In the genomic region with DNA sequence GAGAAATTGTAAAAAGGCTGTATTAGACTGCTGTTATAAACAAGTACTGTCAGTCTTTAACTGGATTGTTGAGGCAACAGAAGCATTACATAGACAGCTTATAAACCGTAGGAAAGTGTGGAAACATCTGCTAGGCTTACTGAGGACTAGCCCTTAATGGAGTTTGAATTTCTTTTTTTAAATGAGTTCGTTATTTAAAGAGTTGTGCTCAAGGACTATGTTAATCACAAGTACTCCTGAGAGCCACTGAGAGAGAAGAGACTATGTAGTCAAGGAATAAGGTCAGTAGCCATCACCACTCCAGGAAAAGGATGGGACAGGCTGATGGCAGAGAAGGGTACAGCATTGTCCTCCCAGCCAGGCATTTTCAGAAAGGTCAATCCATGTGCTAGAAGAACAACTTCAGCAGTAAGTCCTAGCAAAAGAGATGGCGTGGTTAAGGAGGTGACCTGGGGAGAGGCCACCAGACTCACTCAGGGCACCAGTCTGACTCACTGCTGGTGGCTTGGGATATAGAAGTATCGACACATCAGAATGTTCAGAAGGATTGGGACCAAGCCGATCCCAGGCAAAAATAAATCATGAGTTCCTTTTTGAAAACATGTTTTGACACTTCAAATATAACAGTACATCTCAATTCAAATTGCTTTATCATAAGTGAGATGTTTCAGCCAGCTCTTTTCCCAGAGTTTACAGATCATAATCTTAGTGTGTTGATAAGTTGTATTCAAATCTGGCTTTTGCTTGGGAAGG, we compare ENCODE assay signal across 9 cellular contexts. TPM values are rescaled to one million over a fixed set of nuclear protein-coding genes. Genes with fewer than 3 reads are reported as not detected.
DNase-seq lines count a peak whose midpoint lies in the region.
"Had no signal": no experiment of that assay in that cellular context is flagged by ENCODE, and none has a peak within 500 bp of the region (broad histone marks: within the 10 kb centered on the region; RNA-seq: fewer than 3 reads in every experiment).

No MANE protein-coding gene starts in this region.

- H3K4me3 ChIP-seq in adipocyte (ENCODE audit: low read length), result no peak overlapping the region
- H3K4me3 ChIP-seq: suprapubic skin had no signal

- in situ Hi-C loops in G401 (cut with HindIII; ENCODE audit: low sequenced_read_pairs), result no loop called here

- H3K9ac ChIP-seq in adipocyte (ENCODE audit: low read length), result peak overlapping the region; percentile 2

- no peaks in the 10 kb centered on the region for H3K27me3 ChIP-seq in adipocyte (replicated peaks; ENCODE audit: control insufficient read depth, insufficient read depth, low read length)
- H3K27me3 ChIP-seq: suprapubic skin had no signal

- DNase-seq in G401 (ENCODE audit: low spot score) (peak; percentile 32), M059J (ENCODE audit: low read depth) (peak; percentile 49), adipocyte (ENCODE audit: low read depth) (no peak), myocyte (ENCODE audit: low read depth) (peak; percentile 46), NCI-H146 treated with DMSO at 0.1 percent for 48 hours (lab: John Stamatoyannopoulos, UW; ENCODE audit: unreplicated experiment) (no peak), posterior cingulate gyrus (no peak), NCI-H1105 (lab: John Stamatoyannopoulos, UW) (no peak)
- DNase-seq in effector CD4-positive, alpha-beta T cell, result no peak

- intact Hi-C loops in posterior cingulate gyrus (cut with DNase I), result no loop called here

- H3K9me3 ChIP-seq in adipocyte (ENCODE audit: control insufficient read depth, low read length), result no peaks in the 10 kb centered on the region
- H3K9me3 ChIP-seq: suprapubic skin had no signal

- H3K4me1 ChIP-seq in adipocyte (ENCODE audit: control insufficient read depth, insufficient read depth, low read length), result peaks cover 50% of the 10 kb centered on the region

- peaks cover 41% of the 10 kb centered on the region for H3K36me3 ChIP-seq in adipocyte (ENCODE audit: control insufficient read depth, insufficient read depth, low read length, severe bottlenecking)

RNA-seq across cellular contexts. Expression of a gene that starts 6.4 kb away (rescaled TPM):
- 1,276 and 1,316 TPM in 2 replicates for total RNA-seq in G401 (2014; rRNA removed; shearing (Covaris generic))
- 1,221 and 1,446 TPM in 2 replicates for total RNA-seq in M059J (2014; rRNA removed; shearing (Covaris generic))
- total RNA-seq in myocyte, result 998 and 1,026 TPM in 2 replicates
- 1,834 TPM for polyA plus RNA-seq in myocyte (2012)

RNA-seq across cellular contexts. Expression of a gene that starts 22.4 kb away (rescaled TPM):
- total RNA-seq in G401 (2014; rRNA removed; shearing (Covaris generic)), result 10.8 and 15.5 TPM in 2 replicates
- total RNA-seq in M059J (2014; rRNA removed; shearing (Covaris generic)), result 13.8 and 19.4 TPM in 2 replicates
- total RNA-seq in myocyte, result 3.0 and 3.4 TPM in 2 replicates
- polyA plus RNA-seq in myocyte (2012), result 2.8 TPM

Comparison
In these comparisons a context has a peak if more than half of its experiments do, and no peak if none do; other contexts are left out.
1. DNase-seq: peak in G401 (single experiment), M059J (single experiment) and myocyte (single experiment); none in adipocyte (single experiment), NCI-H146 treated with DMSO at 0.1 percent for 48 hours (single experiment), posterior cingulate gyrus (0 of 10), effector CD4-positive, alpha-beta T cell (single experiment) and NCI-H1105 (single experiment).